In the genomic region with DNA sequence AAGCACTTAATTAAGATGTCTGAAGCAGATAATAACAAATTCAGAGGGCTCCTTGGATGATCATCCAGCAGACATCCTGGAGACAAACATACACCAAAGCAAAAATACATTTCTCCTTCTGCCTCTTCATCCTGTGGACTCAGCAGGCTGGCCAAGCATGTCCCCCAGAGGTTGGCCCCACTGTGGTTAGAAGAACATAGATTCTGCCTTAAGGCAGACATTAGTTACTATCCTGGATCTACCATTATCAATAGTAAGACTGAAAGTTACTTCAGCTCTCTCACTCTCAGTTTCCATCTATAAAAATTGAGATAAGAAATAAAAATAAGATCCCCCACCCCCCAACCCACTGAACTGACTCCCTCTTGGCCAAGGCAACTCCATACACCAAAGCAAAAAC, we compare ENCODE assay signal across 1 cellular context.
TF ChIP-seq lines count a peak whose summit lies in the region.

No MANE protein-coding gene starts in this region.

TF ChIP-seq in A549, 52 proteins besides CTCF, POLR2A, EP300 and RAD21 (continued from another document):
- TF ChIP-seq RARB (CRISPR knock-in tag; IDR thresholded peaks at IDR 0.05) (no peak), CEBPB (IDR thresholded peaks at IDR 0.05) (no peak), HEYL (CRISPR knock-in tag; IDR thresholded peaks at IDR 0.05) (no peak), FOSB (CRISPR knock-in tag; IDR thresholded peaks at IDR 0.05) (no peak), RFX5 (IDR thresholded peaks at IDR 0.05) (no peak), ESRRA (IDR thresholded peaks at IDR 0.05; ENCODE audit: borderline replicate concordance, low read length) (no peak)
- TF ChIP-seq, protein P1, sequence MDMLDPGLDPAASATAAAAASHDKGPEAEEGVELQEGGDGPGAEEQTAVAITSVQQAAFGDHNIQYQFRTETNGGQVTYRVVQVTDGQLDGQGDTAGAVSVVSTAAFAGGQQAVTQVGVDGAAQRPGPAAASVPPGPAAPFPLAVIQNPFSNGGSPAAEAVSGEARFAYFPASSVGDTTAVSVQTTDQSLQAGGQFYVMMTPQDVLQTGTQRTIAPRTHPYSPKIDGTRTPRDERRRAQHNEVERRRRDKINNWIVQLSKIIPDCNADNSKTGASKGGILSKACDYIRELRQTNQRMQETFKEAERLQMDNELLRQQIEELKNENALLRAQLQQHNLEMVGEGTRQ (IDR thresholded peaks at IDR 0.05): no peak
